Comparison of ENCODE assay signal across 2 cellular contexts in the genomic region with DNA sequence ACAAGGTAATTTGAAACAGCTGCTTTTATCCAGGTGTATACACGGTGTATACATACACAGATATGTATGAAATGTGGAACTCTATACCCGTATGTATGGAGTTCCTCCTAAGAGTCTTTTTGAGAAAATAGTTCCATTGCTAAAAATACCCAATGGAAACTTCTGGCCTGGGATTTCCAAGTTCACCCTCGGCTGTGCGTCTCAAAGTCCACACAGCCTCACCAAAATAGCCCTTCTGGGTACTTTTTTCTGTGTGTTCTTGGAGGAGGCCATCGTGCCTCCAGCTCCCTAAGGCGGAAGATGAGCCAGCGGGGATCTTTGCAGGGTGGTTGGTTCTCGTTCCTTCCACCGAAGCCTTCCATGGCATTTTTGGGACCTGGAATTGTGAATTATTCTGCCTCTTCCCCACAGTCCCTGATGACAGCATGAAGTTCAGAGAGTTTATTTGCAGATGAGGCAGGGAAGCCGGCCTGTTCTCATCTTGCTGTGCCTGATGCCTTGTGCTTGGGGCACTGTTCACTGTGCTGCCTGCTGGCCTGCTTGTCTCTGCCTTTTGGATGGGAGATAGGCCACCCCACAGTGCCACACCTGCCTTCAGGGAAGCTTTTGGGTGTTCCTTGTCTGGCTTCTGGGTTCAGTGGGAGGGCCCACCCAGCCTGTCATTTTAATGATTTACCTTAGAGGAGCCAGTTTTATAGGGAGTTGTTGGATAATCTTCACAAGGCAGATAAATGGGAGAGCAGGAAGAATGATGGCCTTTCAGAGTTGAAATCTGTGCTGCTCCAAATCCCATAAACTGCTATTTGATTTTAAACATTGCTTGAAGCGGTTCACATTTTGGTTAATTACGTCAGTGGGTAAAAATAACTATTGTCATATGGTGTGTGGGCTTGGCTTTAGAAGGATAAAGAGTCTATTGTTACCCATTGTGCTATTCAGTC.
TF ChIP-seq lines count a peak whose summit lies in the region.

No MANE protein-coding gene starts in this region.

TF ChIP-seq in K562, 482 proteins besides CTCF, POLR2A, EP300 and RAD21 (continued from another document):
- TF ChIP-seq, protein P1, sequence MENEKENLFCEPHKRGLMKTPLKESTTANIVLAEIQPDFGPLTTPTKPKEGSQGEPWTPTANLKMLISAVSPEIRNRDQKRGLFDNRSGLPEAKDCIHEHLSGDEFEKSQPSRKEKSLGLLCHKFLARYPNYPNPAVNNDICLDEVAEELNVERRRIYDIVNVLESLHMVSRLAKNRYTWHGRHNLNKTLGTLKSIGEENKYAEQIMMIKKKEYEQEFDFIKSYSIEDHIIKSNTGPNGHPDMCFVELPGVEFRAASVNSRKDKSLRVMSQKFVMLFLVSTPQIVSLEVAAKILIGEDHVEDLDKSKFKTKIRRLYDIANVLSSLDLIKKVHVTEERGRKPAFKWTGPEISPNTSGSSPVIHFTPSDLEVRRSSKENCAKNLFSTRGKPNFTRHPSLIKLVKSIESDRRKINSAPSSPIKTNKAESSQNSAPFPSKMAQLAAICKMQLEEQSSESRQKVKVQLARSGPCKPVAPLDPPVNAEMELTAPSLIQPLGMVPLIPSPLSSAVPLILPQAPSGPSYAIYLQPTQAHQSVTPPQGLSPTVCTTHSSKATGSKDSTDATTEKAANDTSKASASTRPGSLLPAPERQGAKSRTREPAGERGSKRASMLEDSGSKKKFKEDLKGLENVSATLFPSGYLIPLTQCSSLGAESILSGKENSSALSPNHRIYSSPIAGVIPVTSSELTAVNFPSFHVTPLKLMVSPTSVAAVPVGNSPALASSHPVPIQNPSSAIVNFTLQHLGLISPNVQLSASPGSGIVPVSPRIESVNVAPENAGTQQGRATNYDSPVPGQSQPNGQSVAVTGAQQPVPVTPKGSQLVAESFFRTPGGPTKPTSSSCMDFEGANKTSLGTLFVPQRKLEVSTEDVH (IDR thresholded peaks at IDR 0.05; ENCODE audit: low read depth, partially characterized antibody), result no peak
- TF ChIP-seq NFE2L1 (tag; IDR thresholded peaks at IDR 0.05; ENCODE audit: borderline replicate concordance, low read depth) (no peak), KAT7 (CRISPR knock-in tag; IDR thresholded peaks at IDR 0.05; ENCODE audit: borderline replicate concordance) (no peak), ZBTB17 (CRISPR knock-in tag; IDR thresholded peaks at IDR 0.05) (no peak), MEIS2 (IDR thresholded peaks at IDR 0.05; ENCODE audit: partially characterized antibody) (peak; percentile 27), ARID2 (IDR thresholded peaks at IDR 0.05) (no peak), ZNF282 (CRISPR knock-in tag; IDR thresholded peaks at IDR 0.05) (no peak)
- TF ChIP-seq, protein P2, sequence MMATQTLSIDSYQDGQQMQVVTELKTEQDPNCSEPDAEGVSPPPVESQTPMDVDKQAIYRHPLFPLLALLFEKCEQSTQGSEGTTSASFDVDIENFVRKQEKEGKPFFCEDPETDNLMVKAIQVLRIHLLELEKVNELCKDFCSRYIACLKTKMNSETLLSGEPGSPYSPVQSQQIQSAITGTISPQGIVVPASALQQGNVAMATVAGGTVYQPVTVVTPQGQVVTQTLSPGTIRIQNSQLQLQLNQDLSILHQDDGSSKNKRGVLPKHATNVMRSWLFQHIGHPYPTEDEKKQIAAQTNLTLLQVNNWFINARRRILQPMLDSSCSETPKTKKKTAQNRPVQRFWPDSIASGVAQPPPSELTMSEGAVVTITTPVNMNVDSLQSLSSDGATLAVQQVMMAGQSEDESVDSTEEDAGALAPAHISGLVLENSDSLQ (IDR thresholded peaks at IDR 0.05), result peak; percentile 61

TF ChIP-seq in liver, 16 proteins besides CTCF, POLR2A, EP300 and RAD21 (continued from another document):
- TF ChIP-seq REST (IDR thresholded peaks at IDR 0.05), result no peak
- no peak for TF ChIP-seq MAX (IDR thresholded peaks at IDR 0.05)
- TF ChIP-seq FOXA1 (IDR thresholded peaks at IDR 0.05), result no peak
- TF ChIP-seq GABPA (IDR thresholded peaks at IDR 0.05 in 1 of 2, conservative IDR thresholded peaks at IDR 0.05 in 1 of 2), result no peak
- peak; percentile 48 for TF ChIP-seq YY1 (IDR thresholded peaks at IDR 0.05)
- TF ChIP-seq, protein P3, sequence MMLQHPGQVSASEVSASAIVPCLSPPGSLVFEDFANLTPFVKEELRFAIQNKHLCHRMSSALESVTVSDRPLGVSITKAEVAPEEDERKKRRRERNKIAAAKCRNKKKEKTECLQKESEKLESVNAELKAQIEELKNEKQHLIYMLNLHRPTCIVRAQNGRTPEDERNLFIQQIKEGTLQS (IDR thresholded peaks at IDR 0.05), result no peak
- no peak for TF ChIP-seq ZBTB33 (IDR thresholded peaks at IDR 0.05)
- TF ChIP-seq HNF4G (IDR thresholded peaks at IDR 0.05), result peak; percentile 71
- TF ChIP-seq TAF1 (conservative IDR thresholded peaks at IDR 0.05), result peak; percentile 70
- TF ChIP-seq FOXA2 (IDR thresholded peaks at IDR 0.05), result no peak
- TF ChIP-seq RXRA (IDR thresholded peaks at IDR 0.05), result peak; percentile 71 to 77
- TF ChIP-seq SP1 (IDR thresholded peaks at IDR 0.05), result peak; percentile 73
